Comparison of ENCODE assay signal across 1 cellular context in genomic region chr3:192885374-192885773, GRCh38.
TF ChIP-seq lines count a peak whose summit lies in the region.

No MANE protein-coding gene starts in this region.

TF ChIP-seq in HCT116, 20 proteins besides CTCF, POLR2A, EP300 and RAD21 (continued from another document):
- TF ChIP-seq REST (IDR thresholded peaks at IDR 0.05; ENCODE audit: low read depth), result no peak
- TF ChIP-seq SRF (IDR thresholded peaks at IDR 0.05; ENCODE audit: low read depth), result no peak
- no peak for TF ChIP-seq CBX3 (IDR thresholded peaks at IDR 0.05; ENCODE audit: low read depth)
- TF ChIP-seq ATF3 (IDR thresholded peaks at IDR 0.05), result no peak
- TF ChIP-seq SIN3A (IDR thresholded peaks at IDR 0.05; ENCODE audit: low read depth), result no peak
- no peak for TF ChIP-seq ZFX (IDR thresholded peaks at IDR 0.05)
- no peak for TF ChIP-seq POLR2AphosphoS5 (IDR thresholded peaks at IDR 0.05; ENCODE audit: low read depth, low read length)
